ENCODE assay signal across 26 cellular contexts in genomic region chr10:44198096-44198779, GRCh38.
DNase-seq lines count a peak whose midpoint lies in the region; ATAC-seq and TF ChIP-seq lines count a peak whose summit lies in the region.
"Had no signal": no experiment of that assay in that cellular context is flagged by ENCODE, and none has a peak within 500 bp of the region (broad histone marks: within the 10 kb centered on the region; RNA-seq: fewer than 3 reads in every experiment).

No MANE protein-coding gene starts in this region.

- TF ChIP-seq CTCF in AG09319 (IDR thresholded peaks at IDR 0.05; ENCODE audit: low read depth, low read length) (no peak), gastroesophageal sphincter (IDR thresholded peaks at IDR 0.05) (no peak), psoas muscle (IDR thresholded peaks at IDR 0.05) (no peak)

- peak; percentile 64 for DNase-seq in AG09319 (ENCODE audit: extremely low read depth, low read depth)
- peak; percentile 38 for DNase-seq in amniotic stem cell (lab: John Stamatoyannopoulos, UW)
- no peak for DNase-seq in psoas muscle
- no peak for DNase-seq in CD1c-positive myeloid dendritic cell (ENCODE audit: extremely low spot score)
- DNase-seq: activated CD4-positive, alpha-beta T cell treated with anti-CD3 and anti-CD28 coated beads, Interleukin-2, amount 50 U/mL, for 4 hours; activated gamma-delta T cell; C1 segment of cervical spinal cord; central memory CD4-positive, alpha-beta T cell; glutamatergic neuron; HFFc6; left lung; mucosa of descending colon; NCI-H1417 treated with DMSO at 0.1 percent for 48 hours; NCI-H2171 treated with DMSO at 0.1 percent for 48 hours; NCI-H748 treated with DMSO at 0.1 percent for 48 hours; PC-3; stimulated activated CD4-positive, alpha-beta T cell treated with anti-CD3 and anti-CD28 coated beads, Interleukin-4, amount 100 ng/mL, for 4 hours; stimulated activated naive CD8-positive, alpha-beta T cell treated with anti-CD3 and anti-CD28 coated beads, Interleukin-15, amount 100 ng/mL, for 72 hours; T-helper 17 cell; upper lobe of left lung had no signal

- no peaks in the 10 kb centered on the region for H3K27me3 ChIP-seq in gastroesophageal sphincter
- H3K27me3 ChIP-seq in psoas muscle (ENCODE audit: insufficient read depth in 3 of 3, low read length in 2 of 3), result no peaks in the 10 kb centered on the region
- H3K27me3 ChIP-seq: left lung, upper lobe of left lung had no signal

- no peaks in the 10 kb centered on the region for H3K36me3 ChIP-seq in gastroesophageal sphincter
- H3K36me3 ChIP-seq in psoas muscle (ENCODE audit: insufficient read depth in 1 of 2, low read depth in 1 of 2), result no peaks in the 10 kb centered on the region
- H3K36me3 ChIP-seq: left lung, upper lobe of left lung had no signal

- TF ChIP-seq EP300 in gastroesophageal sphincter (IDR thresholded peaks at IDR 0.05), result no peak

- H3K27ac ChIP-seq in gastroesophageal sphincter (peak overlapping the region in 3 of 4 donors; percentile 2 to 70 (median 65)), psoas muscle (peak overlapping the region; percentile 16)
- H3K27ac ChIP-seq: left lung, VCaP had no signal

- no peak for TF ChIP-seq POLR2A in gastroesophageal sphincter (IDR thresholded peaks at IDR 0.05)

- intact Hi-C loops in psoas muscle (cut with DNase I), result no loop called here

- ATAC-seq in gastroesophageal sphincter (peak; percentile 29), psoas muscle (peak; percentile 11 to 46 (median 34)), GM18502 (IDR thresholded peaks at IDR 0.05; ENCODE audit: poor library complexity, unreplicated experiment) (no peak), GM21515 (IDR thresholded peaks at IDR 0.05; ENCODE audit: unreplicated experiment) (no peak), HG02759 (IDR thresholded peaks at IDR 0.05; ENCODE audit: unreplicated experiment) (no peak)
- ATAC-seq: esophagus mucosa; PC-3; stimulated activated naive CD8-positive, alpha-beta T cell treated with anti-CD3 and anti-CD28 coated beads, Interleukin-15, amount 100 ng/mL, for 72 hours; T-helper 17 cell had no signal

- H3K9me3 ChIP-seq in gastroesophageal sphincter (no peaks in the 10 kb centered on the region), psoas muscle (no peaks in the 10 kb centered on the region)
- H3K9me3 ChIP-seq: upper lobe of left lung had no signal

- H3K4me3 ChIP-seq in gastroesophageal sphincter (no peak overlapping the region), psoas muscle (no peak overlapping the region)
- H3K4me3 ChIP-seq: left lung, mucosa of descending colon, upper lobe of left lung had no signal

- peaks cover 0 to 33% (median 4%) of the 10 kb centered on the region in 3 donors for H3K4me1 ChIP-seq in gastroesophageal sphincter
- H3K4me1 ChIP-seq in psoas muscle, result no peaks in the 10 kb centered on the region
- H3K4me1 ChIP-seq: left lung had no signal

- WGBS in gastroesophageal sphincter (ENCODE audit: low coverage in 1 of 2), 2 donors, result 71 to 75% methylated on average over 1 to 4 of the region's 4 CpGs
- WGBS in psoas muscle, 3 donors, result 57 to 72% (median 60%) methylated on average over 4 of the region's 4 CpGs

Comparison
In these comparisons a context has a peak if more than half of its experiments do, and no peak if none do; other contexts are left out.
1. DNase-seq: peak in AG09319 (single experiment) and amniotic stem cell (single experiment); none in psoas muscle (0 of 2) and CD1c-positive myeloid dendritic cell (single experiment).
2. ATAC-seq: peak in gastroesophageal sphincter (single experiment) and psoas muscle (4 of 4); none in GM18502 (single experiment), GM21515 (single experiment) and HG02759 (single experiment).